Comparison of ENCODE assay signal across 8 cellular contexts in genomic region chr19:52048604-52049493, GRCh38. TPM values are rescaled to one million over a fixed set of nuclear protein-coding genes. Genes with fewer than 3 reads are reported as not detected.
DNase-seq lines count a peak whose midpoint lies in the region; ATAC-seq and TF ChIP-seq lines count a peak whose summit lies in the region.

TSS of gene ZNF432 (minus strand) at chr19:52048838. CDS start at chr19:52046868, 1,970 bp downstream.

- H3K27ac ChIP-seq in IMR-90 (ENCODE audit: insufficient read depth, low read length) (peak within 1 kb of the TSS; percentile 96), Peyer's patch (peak within 1 kb of the TSS; percentile 86 to 94 (median 90))

- H3K4me3 ChIP-seq in IMR-90 (ENCODE audit: insufficient read depth, low read depth, low read length) = peak within 1 kb of the TSS; percentile 85
- peak within 1 kb of the TSS; percentile 57 to 73 (median 62) for H3K4me3 ChIP-seq in Peyer's patch

- peak within 1 kb of the TSS; percentile 92 to 100 (median 99) for H3K4me3 Mint-ChIP-seq in naive B cell
- H3K4me3 Mint-ChIP-seq in stimulated activated effector memory CD8-positive, alpha-beta T cell treated with anti-CD3 and anti-CD28 coated beads, Interleukin-12 subunit alpha, Interleukin-12 subunit beta, amount 100 ng/mL, for 72 hours = peak within 1 kb of the TSS; percentile 95

- H3K9me3 ChIP-seq in IMR-90 (ENCODE audit: control insufficient read depth, insufficient read depth, low read length) (no peaks in the 10 kb centered on the region), Peyer's patch (peaks cover 0 to 44% (median 5%) of the 10 kb centered on the region in 4 donors)

- H2BK5ac ChIP-seq in IMR-90 (ENCODE audit: low read depth, low read length, poor library complexity, severe bottlenecking) = peak within 1 kb of the TSS; percentile 93

- peaks cover 16 to 27% (median 21%) of the 10 kb centered on the region in 3 donors for H3K4me1 Mint-ChIP-seq in naive B cell
- H3K4me1 Mint-ChIP-seq in stimulated activated effector memory CD8-positive, alpha-beta T cell treated with anti-CD3 and anti-CD28 coated beads, Interleukin-12 subunit alpha, Interleukin-12 subunit beta, amount 100 ng/mL, for 72 hours = peaks cover 23% of the 10 kb centered on the region

- intact Hi-C loops in IMR-90 (cut with micrococcal nuclease) = loop anchor here (5.0 kb wide), 2 partner anchors 88 to 188 kb away; partner anchors contain the start of gene ZNF616

- DNase-seq in DMS 273 (lab: John Stamatoyannopoulos, UW; ENCODE audit: unreplicated experiment) = peak; percentile 97
- peak; percentile 91 for DNase-seq in IMR-90
- DNase-seq in Peyer's patch = peak; percentile 85 to 94 (median 92)
- peak; percentile 64 to 69 for DNase-seq in activated T-helper 1 cell treated with anti-CD3 and anti-CD28 coated beads, Interleukin-2, amount 50 U/mL, for 16 hours (ENCODE audit: low read depth in 1 of 2, low spot score in 1 of 2)
- DNase-seq in fibroblast of gingiva (ENCODE audit: low read depth) = peak; percentile 96
- peak; percentile 85 for DNase-seq in naive B cell
- peak; percentile 68 to 88 for DNase-seq in stimulated activated effector memory CD8-positive, alpha-beta T cell treated with anti-CD3 and anti-CD28 coated beads, Interleukin-12 subunit alpha, Interleukin-12 subunit beta, amount 100 ng/mL, for 72 hours (ENCODE audit: low spot score in 2 of 2)

- H3K27ac Mint-ChIP-seq in naive B cell = peak within 1 kb of the TSS; percentile 99 to 100 (median 99)
- peak within 1 kb of the TSS; percentile 99 for H3K27ac Mint-ChIP-seq in stimulated activated effector memory CD8-positive, alpha-beta T cell treated with anti-CD3 and anti-CD28 coated beads, Interleukin-12 subunit alpha, Interleukin-12 subunit beta, amount 100 ng/mL, for 72 hours

- no TSS peak for BruUV-seq in IMR-90 (replicated peaks; lab: Mats Ljungman, UMichigan)

- H3K36me3 ChIP-seq in IMR-90 (ENCODE audit: control insufficient read depth, insufficient read depth, low read length) (peaks cover 8% of the 10 kb centered on the region), Peyer's patch (peaks cover 0 to 26% (median 0%) of the 10 kb centered on the region in 3 donors)

- peak within 1 kb of the TSS; percentile 94 for H4K5ac ChIP-seq in IMR-90 (ENCODE audit: low read depth, low read length)

- peak within 1 kb of the TSS; percentile 97 for H3K4ac ChIP-seq in IMR-90 (ENCODE audit: low read depth, low read length)

- H3K4me2 ChIP-seq in IMR-90 (ENCODE audit: low read depth, low read length) = peak within 1 kb of the TSS; percentile 97

- H3K18ac ChIP-seq in IMR-90 (ENCODE audit: low read depth, low read length) = peak within 1 kb of the TSS; percentile 92

- dilution Hi-C loops in IMR-90 (cut with HindIII; ENCODE audit: low sequenced_read_pairs, unreplicated experiment) = no loop called here

- peak within 1 kb of the TSS; percentile 97 for H3K23ac ChIP-seq in IMR-90 (ENCODE audit: low read depth, low read length)

- H3K27me3 ChIP-seq in IMR-90 (ENCODE audit: control insufficient read depth, insufficient read depth, low read length) (no peaks in the 10 kb centered on the region), Peyer's patch (no peaks in the 10 kb centered on the region)

- peak within 1 kb of the TSS; percentile 54; the same call in 1 of the 3 replicates for H2BK15ac ChIP-seq in IMR-90 (ENCODE audit: low read depth, low read length)

- WGBS in IMR-90 (ENCODE audit: extremely low coverage in 2 of 2, insufficient read length in 1 of 2), 2 experiments = 0% methylated on average over 20 of the region's 56 CpGs; no CpG with 5 or more reads in 1 of the 2 experiments

- peak within 1 kb of the TSS; percentile 90 for H2AK9ac ChIP-seq in IMR-90 (replicated peaks; ENCODE audit: low read depth, low read length, poor library complexity)

- H3K56ac ChIP-seq in IMR-90 (ENCODE audit: extremely low read depth, insufficient read depth, low read length) = peak within 1 kb of the TSS; percentile 98

- peak within 1 kb of the TSS; percentile 95 to 99 for H4K8ac ChIP-seq in IMR-90 (ENCODE audit: low read depth in 2 of 2, low read length in 2 of 2)

- H3K4me1 ChIP-seq in IMR-90 (ENCODE audit: control insufficient read depth, insufficient read depth, low read length) (no peaks in the 10 kb centered on the region), Peyer's patch (no peaks in the 10 kb centered on the region)

- peaks cover 7 to 19% of the 10 kb centered on the region in 2 experiments for H3K79me1 ChIP-seq in IMR-90 (ENCODE audit: low read depth in 1 of 2, low read length in 2 of 2)

- ATAC-seq in GM21528 (IDR thresholded peaks at IDR 0.05; ENCODE audit: low FRiP score, unreplicated experiment) (peak; percentile 89), IMR-90 (ENCODE audit: low read depth) (peak; percentile 97), naive B cell (ENCODE audit: low read depth in 2 of 2) (peak; percentile 79 to 84)
- peak; percentile 94 for ATAC-seq in stimulated activated effector memory CD8-positive, alpha-beta T cell treated with anti-CD3 and anti-CD28 coated beads, Interleukin-12 subunit alpha, Interleukin-12 subunit beta, amount 100 ng/mL, for 72 hours

- H3K9ac ChIP-seq in IMR-90 (ENCODE audit: low read depth, low read length) = peak within 1 kb of the TSS; percentile 97

- CTCF ChIA-PET in IMR-90 (lab: Yijun Ruan, JAX) = no interaction called here

- POLR2A ChIA-PET in IMR-90 (lab: Charles Lee; ENCODE audit: unreplicated experiment) = interaction anchor here (0.6 kb wide), 1 partner anchor 21 kb away, joined by 3 read pairs; the partner anchor contains the start of gene ZNF614

- H2BK120ac ChIP-seq in IMR-90 (ENCODE audit: low read depth, low read length) = peak within 1 kb of the TSS; percentile 79

- H2AFZ ChIP-seq in IMR-90 (replicated peaks; ENCODE audit: low read length, poor library complexity) = peak within 1 kb of the TSS; percentile 96

- H2AK5ac ChIP-seq in IMR-90 (ENCODE audit: low read depth, low read length) = peak within 1 kb of the TSS; percentile 50; the same call in 1 of the 2 replicates

- peaks cover 25 to 51% of the 10 kb centered on the region in 2 donors for H3K36me3 Mint-ChIP-seq in naive B cell
- H3K36me3 Mint-ChIP-seq in stimulated activated effector memory CD8-positive, alpha-beta T cell treated with anti-CD3 and anti-CD28 coated beads, Interleukin-12 subunit alpha, Interleukin-12 subunit beta, amount 100 ng/mL, for 72 hours = peaks cover 55% of the 10 kb centered on the region

- H3K14ac ChIP-seq in IMR-90 (replicated peaks; ENCODE audit: low read depth, low read length) = peak within 1 kb of the TSS; percentile 99

- TF ChIP-seq RAD21 in IMR-90 (IDR thresholded peaks at IDR 0.05; ENCODE audit: low read length) = no peak

- in situ Hi-C loops in IMR-90 (cut with MboI; ENCODE audit: low sequenced_read_pairs) = no loop called here

- H4K91ac ChIP-seq in IMR-90 (ENCODE audit: insufficient read depth, low read depth, low read length) = peak within 1 kb of the TSS; percentile 97

- no peaks in the 10 kb centered on the region for H3K27me3 Mint-ChIP-seq in naive B cell

- no peaks in the 10 kb centered on the region for H3K9me1 ChIP-seq in IMR-90 (ENCODE audit: insufficient read depth, low read length)

- H2BK20ac ChIP-seq in IMR-90 (ENCODE audit: low read depth, low read length) = no peak within 1 kb of the TSS

- H4K20me1 ChIP-seq in IMR-90 (ENCODE audit: insufficient read depth, low read length) = no peaks in the 10 kb centered on the region

- H3K9me3 Mint-ChIP-seq in naive B cell = peaks cover 4 to 44% (median 31%) of the 10 kb centered on the region in 7 donors
- H3K9me3 Mint-ChIP-seq in stimulated activated effector memory CD8-positive, alpha-beta T cell treated with anti-CD3 and anti-CD28 coated beads, Interleukin-12 subunit alpha, Interleukin-12 subunit beta, amount 100 ng/mL, for 72 hours = peaks cover 23% of the 10 kb centered on the region

- no peak for TF ChIP-seq CTCF in IMR-90 (conservative IDR thresholded peaks at IDR 0.05; ENCODE audit: low read depth, low read length)
- TF ChIP-seq CTCF in Peyer's patch (IDR thresholded peaks at IDR 0.05) = no peak

- TF ChIP-seq POLR2A in IMR-90 (IDR thresholded peaks at IDR 0.05; ENCODE audit: low read depth, low read length) = peak; percentile 70
- TF ChIP-seq POLR2A in Peyer's patch (IDR thresholded peaks at IDR 0.05) = peak; percentile 14 to 52

TF ChIP-seq in IMR-90, 13 proteins besides CTCF, POLR2A, EP300 and RAD21:
- TF ChIP-seq MXI1 (IDR thresholded peaks at IDR 0.05; ENCODE audit: borderline replicate concordance, low read depth, low read length) = 0 out of 2 replicates have a peak, but pooled peaks have one; percentile 67
- TF ChIP-seq FOS (IDR thresholded peaks at IDR 0.05; ENCODE audit: low read depth, low read length) = no peak

RNA-seq across cellular contexts. Expression of gene ZNF432, which starts in this region (rescaled TPM):
- total RNA-seq in IMR-90 (2012; rRNA removed) (12.4 and 12.8 TPM in 2 replicates), Peyer's patch (10 to 100 TPM in 3 of 4 donors, 1 to 10 TPM in 1; 5.8 to 19.0 (median 12.0) TPM)
- polyA plus RNA-seq in IMR-90 (2012; rRNA removed) (3.2 and 4.5 TPM in 2 replicates), naive B cell (ENCODE audit: low read depth in 6 of 6) (1 to 10 TPM; 1.1 to 9.3 (median 5.9) TPM)
- 0.62 and 1.3 TPM in 2 replicates for polyA plus RNA-seq in IMR-90 (2012; cell fraction: cytosol; rRNA removed)
- 12.3 and 45.1 TPM in 2 replicates for polyA plus RNA-seq in IMR-90 (2012; cell fraction: nucleus; rRNA removed; ENCODE audit: low replicate concordance)

Comparison
In these comparisons a context has a peak if more than half of its experiments do, and no peak if none do; other contexts are left out.
1. Peak in every context shown above with its lines: DNase-seq, ATAC-seq, H3K4me3 ChIP-seq and H3K27ac ChIP-seq.